1 cellular context compared by ENCODE assay signal in genomic region chr7:1043552-1044188, GRCh38.
TF ChIP-seq lines count a peak whose summit lies in the region.

No MANE protein-coding gene starts in this region.

TF ChIP-seq in K562, 482 proteins besides CTCF, POLR2A, EP300 and RAD21 (continued from another document and continues in another):
- TF ChIP-seq ZNF655 (CRISPR knock-in tag; IDR thresholded peaks at IDR 0.05) = no peak
- no peak for TF ChIP-seq KDM4B (IDR thresholded peaks at IDR 0.05; ENCODE audit: borderline replicate concordance in 2 of 2, low read depth in 1 of 2)
- TF ChIP-seq SMAD4 (CRISPR knock-in tag; conservative IDR thresholded peaks at IDR 0.05) = no peak
- no peak for TF ChIP-seq CHD4 (IDR thresholded peaks at IDR 0.05; ENCODE audit: insufficient read depth, insufficient replicate concordance, low read depth, low read length, poor library complexity, severe bottlenecking)
- TF ChIP-seq ZNF3 (CRISPR knock-in tag; IDR thresholded peaks at IDR 0.05) = no peak
- no peak for TF ChIP-seq ZNF785 (CRISPR knock-in tag; IDR thresholded peaks at IDR 0.05)
- no peak for TF ChIP-seq ZNF143 (CRISPR knock-in tag; IDR thresholded peaks at IDR 0.05)
- TF ChIP-seq, protein P1, sequence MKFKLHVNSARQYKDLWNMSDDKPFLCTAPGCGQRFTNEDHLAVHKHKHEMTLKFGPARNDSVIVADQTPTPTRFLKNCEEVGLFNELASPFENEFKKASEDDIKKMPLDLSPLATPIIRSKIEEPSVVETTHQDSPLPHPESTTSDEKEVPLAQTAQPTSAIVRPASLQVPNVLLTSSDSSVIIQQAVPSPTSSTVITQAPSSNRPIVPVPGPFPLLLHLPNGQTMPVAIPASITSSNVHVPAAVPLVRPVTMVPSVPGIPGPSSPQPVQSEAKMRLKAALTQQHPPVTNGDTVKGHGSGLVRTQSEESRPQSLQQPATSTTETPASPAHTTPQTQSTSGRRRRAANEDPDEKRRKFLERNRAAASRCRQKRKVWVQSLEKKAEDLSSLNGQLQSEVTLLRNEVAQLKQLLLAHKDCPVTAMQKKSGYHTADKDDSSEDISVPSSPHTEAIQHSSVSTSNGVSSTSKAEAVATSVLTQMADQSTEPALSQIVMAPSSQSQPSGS (CRISPR knock-in tag; IDR thresholded peaks at IDR 0.05) = no peak
- TF ChIP-seq ID3 (CRISPR knock-in tag; IDR thresholded peaks at IDR 0.05) = no peak
- TF ChIP-seq ID3 (tag; IDR thresholded peaks at IDR 0.05) = 0 out of 2 replicates have a peak, but pooled peaks have one; percentile 25
- no peak for TF ChIP-seq POLR2B (IDR thresholded peaks at IDR 0.05; ENCODE audit: low read depth, partially characterized antibody)
- no peak; the same call in 1 of the 2 replicates for TF ChIP-seq GATAD2A (IDR thresholded peaks at IDR 0.05)
- TF ChIP-seq FOXA1 (IDR thresholded peaks at IDR 0.05; ENCODE audit: borderline replicate concordance) = no peak
- TF ChIP-seq EWSR1 (IDR thresholded peaks at IDR 0.05; ENCODE audit: borderline replicate concordance, low read depth, partially characterized antibody) = no peak
- TF ChIP-seq ZNF140 (CRISPR knock-in tag; IDR thresholded peaks at IDR 0.05) = no peak
- TF ChIP-seq NUFIP1 (IDR thresholded peaks at IDR 0.05; ENCODE audit: partially characterized antibody) = no peak
- no peak for TF ChIP-seq MYNN (IDR thresholded peaks at IDR 0.05)
- TF ChIP-seq MYNN (CRISPR knock-in tag; IDR thresholded peaks at IDR 0.05) = no peak
- no peak for TF ChIP-seq KLF6 (CRISPR knock-in tag; IDR thresholded peaks at IDR 0.05; ENCODE audit: borderline replicate concordance)
- no peak for TF ChIP-seq ZFP30 (CRISPR knock-in tag; IDR thresholded peaks at IDR 0.05; ENCODE audit: borderline replicate concordance)
- TF ChIP-seq, protein P2, sequence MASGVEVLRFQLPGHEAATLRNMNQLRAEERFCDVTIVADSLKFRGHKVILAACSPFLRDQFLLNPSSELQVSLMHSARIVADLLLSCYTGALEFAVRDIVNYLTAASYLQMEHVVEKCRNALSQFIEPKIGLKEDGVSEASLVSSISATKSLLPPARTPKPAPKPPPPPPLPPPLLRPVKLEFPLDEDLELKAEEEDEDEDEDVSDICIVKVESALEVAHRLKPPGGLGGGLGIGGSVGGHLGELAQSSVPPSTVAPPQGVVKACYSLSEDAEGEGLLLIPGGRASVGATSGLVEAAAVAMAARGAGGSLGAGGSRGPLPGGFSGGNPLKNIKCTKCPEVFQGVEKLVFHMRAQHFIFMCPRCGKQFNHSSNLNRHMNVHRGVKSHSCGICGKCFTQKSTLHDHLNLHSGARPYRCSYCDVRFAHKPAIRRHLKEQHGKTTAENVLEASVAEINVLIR (CRISPR knock-in tag; IDR thresholded peaks at IDR 0.05) = no peak
- no peak for TF ChIP-seq ZNF75A (CRISPR knock-in tag; IDR thresholded peaks at IDR 0.05)
- no peak for TF ChIP-seq HDAC8 (tag; IDR thresholded peaks at IDR 0.05)
- no peak for TF ChIP-seq ZNF282 (CRISPR knock-in tag; IDR thresholded peaks at IDR 0.05)
- TF ChIP-seq, protein P3, sequence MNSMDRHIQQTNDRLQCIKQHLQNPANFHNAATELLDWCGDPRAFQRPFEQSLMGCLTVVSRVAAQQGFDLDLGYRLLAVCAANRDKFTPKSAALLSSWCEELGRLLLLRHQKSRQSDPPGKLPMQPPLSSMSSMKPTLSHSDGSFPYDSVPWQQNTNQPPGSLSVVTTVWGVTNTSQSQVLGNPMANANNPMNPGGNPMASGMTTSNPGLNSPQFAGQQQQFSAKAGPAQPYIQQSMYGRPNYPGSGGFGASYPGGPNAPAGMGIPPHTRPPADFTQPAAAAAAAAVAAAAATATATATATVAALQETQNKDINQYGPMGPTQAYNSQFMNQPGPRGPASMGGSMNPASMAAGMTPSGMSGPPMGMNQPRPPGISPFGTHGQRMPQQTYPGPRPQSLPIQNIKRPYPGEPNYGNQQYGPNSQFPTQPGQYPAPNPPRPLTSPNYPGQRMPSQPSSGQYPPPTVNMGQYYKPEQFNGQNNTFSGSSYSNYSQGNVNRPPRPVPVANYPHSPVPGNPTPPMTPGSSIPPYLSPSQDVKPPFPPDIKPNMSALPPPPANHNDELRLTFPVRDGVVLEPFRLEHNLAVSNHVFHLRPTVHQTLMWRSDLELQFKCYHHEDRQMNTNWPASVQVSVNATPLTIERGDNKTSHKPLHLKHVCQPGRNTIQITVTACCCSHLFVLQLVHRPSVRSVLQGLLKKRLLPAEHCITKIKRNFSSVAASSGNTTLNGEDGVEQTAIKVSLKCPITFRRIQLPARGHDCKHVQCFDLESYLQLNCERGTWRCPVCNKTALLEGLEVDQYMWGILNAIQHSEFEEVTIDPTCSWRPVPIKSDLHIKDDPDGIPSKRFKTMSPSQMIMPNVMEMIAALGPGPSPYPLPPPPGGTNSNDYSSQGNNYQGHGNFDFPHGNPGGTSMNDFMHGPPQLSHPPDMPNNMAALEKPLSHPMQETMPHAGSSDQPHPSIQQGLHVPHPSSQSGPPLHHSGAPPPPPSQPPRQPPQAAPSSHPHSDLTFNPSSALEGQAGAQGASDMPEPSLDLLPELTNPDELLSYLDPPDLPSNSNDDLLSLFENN (IDR thresholded peaks at IDR 0.05; ENCODE audit: low read depth in 2 of 2, low read length in 2 of 2) = no peak
- TF ChIP-seq HDAC2 (IDR thresholded peaks at IDR 0.05) = 0 out of 2 replicates have a peak, but pooled peaks have one; percentile 29
- 0 out of 2 replicates have a peak, but pooled peaks have one; percentile 14 for TF ChIP-seq JUN (IDR thresholded peaks at IDR 0.05; ENCODE audit: borderline replicate concordance, low read depth, low read length)
- no peak for TF ChIP-seq JUN (CRISPR knock-in tag; IDR thresholded peaks at IDR 0.05; ENCODE audit: borderline replicate concordance)
- TF ChIP-seq, protein P4, sequence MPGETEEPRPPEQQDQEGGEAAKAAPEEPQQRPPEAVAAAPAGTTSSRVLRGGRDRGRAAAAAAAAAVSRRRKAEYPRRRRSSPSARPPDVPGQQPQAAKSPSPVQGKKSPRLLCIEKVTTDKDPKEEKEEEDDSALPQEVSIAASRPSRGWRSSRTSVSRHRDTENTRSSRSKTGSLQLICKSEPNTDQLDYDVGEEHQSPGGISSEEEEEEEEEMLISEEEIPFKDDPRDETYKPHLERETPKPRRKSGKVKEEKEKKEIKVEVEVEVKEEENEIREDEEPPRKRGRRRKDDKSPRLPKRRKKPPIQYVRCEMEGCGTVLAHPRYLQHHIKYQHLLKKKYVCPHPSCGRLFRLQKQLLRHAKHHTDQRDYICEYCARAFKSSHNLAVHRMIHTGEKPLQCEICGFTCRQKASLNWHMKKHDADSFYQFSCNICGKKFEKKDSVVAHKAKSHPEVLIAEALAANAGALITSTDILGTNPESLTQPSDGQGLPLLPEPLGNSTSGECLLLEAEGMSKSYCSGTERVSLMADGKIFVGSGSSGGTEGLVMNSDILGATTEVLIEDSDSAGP (CRISPR knock-in tag; IDR thresholded peaks at IDR 0.05) = no peak
- TF ChIP-seq CREM (IDR thresholded peaks at IDR 0.05; ENCODE audit: low read depth) = no peak
- no peak; the same call in 1 of the 2 replicates for TF ChIP-seq ZNF766 (CRISPR knock-in tag; conservative IDR thresholded peaks at IDR 0.05)
- TF ChIP-seq SRSF9 (IDR thresholded peaks at IDR 0.05; ENCODE audit: borderline replicate concordance, low read depth, low read length) = no peak
- no peak for TF ChIP-seq HNRNPUL1 (IDR thresholded peaks at IDR 0.05; ENCODE audit: low read length)
- no peak for TF ChIP-seq NKRF (IDR thresholded peaks at IDR 0.05; ENCODE audit: borderline replicate concordance)
- TF ChIP-seq SMARCA5 (IDR thresholded peaks at IDR 0.05) = no peak
- no peak for TF ChIP-seq SNAPC5 (CRISPR knock-in tag; IDR thresholded peaks at IDR 0.05)
- TF ChIP-seq, protein P5, sequence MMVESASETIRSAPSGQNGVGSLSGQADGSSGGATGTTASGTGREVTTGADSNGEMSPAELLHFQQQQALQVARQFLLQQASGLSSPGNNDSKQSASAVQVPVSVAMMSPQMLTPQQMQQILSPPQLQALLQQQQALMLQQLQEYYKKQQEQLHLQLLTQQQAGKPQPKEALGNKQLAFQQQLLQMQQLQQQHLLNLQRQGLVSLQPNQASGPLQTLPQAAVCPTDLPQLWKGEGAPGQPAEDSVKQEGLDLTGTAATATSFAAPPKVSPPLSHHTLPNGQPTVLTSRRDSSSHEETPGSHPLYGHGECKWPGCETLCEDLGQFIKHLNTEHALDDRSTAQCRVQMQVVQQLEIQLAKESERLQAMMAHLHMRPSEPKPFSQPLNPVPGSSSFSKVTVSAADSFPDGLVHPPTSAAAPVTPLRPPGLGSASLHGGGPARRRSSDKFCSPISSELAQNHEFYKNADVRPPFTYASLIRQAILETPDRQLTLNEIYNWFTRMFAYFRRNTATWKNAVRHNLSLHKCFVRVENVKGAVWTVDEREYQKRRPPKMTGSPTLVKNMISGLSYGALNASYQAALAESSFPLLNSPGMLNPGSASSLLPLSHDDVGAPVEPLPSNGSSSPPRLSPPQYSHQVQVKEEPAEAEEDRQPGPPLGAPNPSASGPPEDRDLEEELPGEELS (CRISPR knock-in tag; IDR thresholded peaks at IDR 0.05; ENCODE audit: borderline replicate concordance) = no peak
- no peak for TF ChIP-seq NR2C2 (CRISPR knock-in tag; IDR thresholded peaks at IDR 0.05)
- TF ChIP-seq NR2C2 (tag; IDR thresholded peaks at IDR 0.05) = no peak
- no peak for TF ChIP-seq STAT5B (CRISPR knock-in tag; IDR thresholded peaks at IDR 0.05)
- no peak for TF ChIP-seq ZNF121 (CRISPR knock-in tag; conservative IDR thresholded peaks at IDR 0.05)
- no peak for TF ChIP-seq MCM2 (IDR thresholded peaks at IDR 0.05; ENCODE audit: low read depth)
- TF ChIP-seq E2F6 (IDR thresholded peaks at IDR 0.05; ENCODE audit: borderline replicate concordance in 1 of 2, extremely low read depth in 1 of 2, insufficient read depth in 1 of 2, insufficient read length in 1 of 2, low read depth in 1 of 2, low read length in 1 of 2, poor library complexity in 1 of 2, severe bottlenecking in 1 of 2) = no peak
- no peak for TF ChIP-seq ZNF589 (CRISPR knock-in tag; IDR thresholded peaks at IDR 0.05; ENCODE audit: low read depth)
- TF ChIP-seq LEF1 (IDR thresholded peaks at IDR 0.05) = no peak; the same call in 1 of the 2 replicates
- TF ChIP-seq SRSF1 (IDR thresholded peaks at IDR 0.05; ENCODE audit: low read depth, low read length) = no peak
- no peak for TF ChIP-seq PHF20 (IDR thresholded peaks at IDR 0.05; ENCODE audit: partially characterized antibody)
- no peak for TF ChIP-seq KLF10 (CRISPR knock-in tag; IDR thresholded peaks at IDR 0.05)
- TF ChIP-seq SMAD1 (IDR thresholded peaks at IDR 0.05; ENCODE audit: low read depth, low read length, partially characterized antibody) = no peak
- TF ChIP-seq ZKSCAN8 (CRISPR knock-in tag; IDR thresholded peaks at IDR 0.05) = no peak
- TF ChIP-seq ZHX1 (conservative IDR thresholded peaks at IDR 0.05; ENCODE audit: low read length) = no peak
